In the genomic region with DNA sequence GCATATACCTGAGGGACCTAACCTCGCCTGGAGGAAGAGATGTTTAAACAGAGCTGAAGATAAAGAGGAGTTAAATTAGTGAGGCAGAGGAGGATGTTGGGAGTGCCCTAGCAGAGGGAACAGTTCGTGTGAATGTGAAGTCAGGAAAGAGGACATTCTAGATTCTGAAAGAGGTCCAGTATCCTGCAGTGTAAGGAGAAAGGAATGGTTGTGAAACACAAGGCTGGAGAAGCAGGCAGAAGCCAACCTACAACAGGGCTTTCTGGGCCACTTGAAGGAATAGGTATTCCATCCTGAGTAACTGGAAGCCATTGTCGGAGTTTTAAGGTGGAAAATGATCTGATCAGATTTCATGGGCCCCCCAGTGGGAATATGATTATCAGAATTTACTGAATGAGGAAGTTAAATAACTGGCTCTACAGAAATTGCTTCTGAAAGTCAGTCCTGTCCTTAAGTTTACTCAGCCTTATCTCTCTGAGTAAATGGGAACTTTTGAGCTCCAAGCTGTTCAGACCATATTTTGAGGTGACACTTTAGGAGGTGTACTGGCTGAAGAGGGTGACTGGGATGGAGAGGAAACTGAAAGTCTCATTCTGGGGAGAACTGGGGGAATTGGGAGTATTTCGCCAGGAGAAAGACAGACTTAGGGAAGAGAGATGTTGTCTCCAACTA, we compare ENCODE assay signal across 1 cellular context.
TF ChIP-seq lines count a peak whose summit lies in the region.

No MANE protein-coding gene starts in this region.

TF ChIP-seq in HCT116, 20 proteins besides CTCF, POLR2A, EP300 and RAD21 (continued from another document):
- TF ChIP-seq ATF3 (IDR thresholded peaks at IDR 0.05) = no peak
- TF ChIP-seq FOSL1 (IDR thresholded peaks at IDR 0.05; ENCODE audit: low read depth) = no peak
